18 cellular contexts compared by ENCODE assay signal in the genomic region with DNA sequence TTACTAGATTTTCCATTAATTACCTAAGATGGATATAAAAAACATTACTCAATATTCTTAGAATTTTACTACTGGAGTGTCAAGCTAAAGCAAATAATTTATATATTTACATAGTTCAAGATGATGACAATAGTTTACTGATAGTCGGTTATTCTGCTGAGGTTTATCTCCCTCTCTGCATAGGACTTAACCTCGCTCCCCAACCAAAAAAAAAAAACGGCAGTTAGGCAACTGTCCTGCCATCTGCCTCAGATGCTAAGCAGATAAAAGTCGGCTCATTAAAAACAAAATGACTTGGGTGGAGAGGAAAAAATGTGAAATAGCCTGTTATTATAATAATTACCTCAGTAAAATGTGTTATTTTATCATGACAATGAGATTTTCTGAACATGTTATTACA. TPM values are rescaled to one million over a fixed set of nuclear protein-coding genes. Genes with fewer than 3 reads are reported as not detected.
"Had no signal": no experiment of that assay in that cellular context is flagged by ENCODE, and none has a peak within 500 bp of the region (broad histone marks: within the 10 kb centered on the region; RNA-seq: fewer than 3 reads in every experiment).

No MANE protein-coding gene starts in this region.

- DNase-seq: activated CD4-positive, alpha-beta memory T cell treated with anti-CD3 and anti-CD28 coated beads, Interleukin-2, amount 10 ng/mL, durations not matched to agents 7 days and 5 days; activated CD4-positive, alpha-beta T cell treated with anti-CD3 and anti-CD28 coated beads for 4 hours; activated effector memory CD4-positive, alpha-beta T cell treated with anti-CD3 and anti-CD28 coated beads, Interleukin-2, amount 50 U/mL, for 16 hours; activated T-cell treated with anti-CD3 and anti-CD28 coated beads, Interleukin-2, amount 50 U/mL, for 48 hours; adrenal gland; dorsolateral prefrontal cortex; endodermal cell; left cardiac atrium; nephron progenitor cell; right cardiac atrium; stimulated activated CD4-positive, alpha-beta T cell treated with anti-CD3 and anti-CD28 coated beads, Interleukin-15, amount 100 ng/mL, for 24 hours; stimulated activated CD4-positive, alpha-beta T cell treated with anti-CD3 and anti-CD28 coated beads, Interleukin-4, amount 100 ng/mL, for 24 hours; stimulated activated naive CD4-positive, alpha-beta T cell treated with Interleukin-2 at 50 U/mL for 16 hours had no signal

- ATAC-seq: gastroesophageal sphincter, left cardiac atrium, right cardiac atrium had no signal

- H3K4me3 ChIP-seq: adrenal gland, cardiac muscle cell, dorsolateral prefrontal cortex, gastroesophageal sphincter, lung, prostate gland, skin epidermis had no signal

- H3K36me3 ChIP-seq: adrenal gland, cardiac muscle cell, gastroesophageal sphincter, prostate gland had no signal

- H3K4me1 ChIP-seq: adrenal gland, gastroesophageal sphincter, prostate gland had no signal

- H3K27ac ChIP-seq: adrenal gland, cardiac muscle cell, dorsolateral prefrontal cortex, gastroesophageal sphincter, prostate gland, skin epidermis had no signal

- H3K27me3 ChIP-seq: adrenal gland, cardiac muscle cell, dorsolateral prefrontal cortex, gastroesophageal sphincter had no signal

- H3K9me3 ChIP-seq: adrenal gland, gastroesophageal sphincter, prostate gland had no signal

RNA-seq across cellular contexts. Expression of gene ITGB8, which starts 14.0 kb away (rescaled TPM):
- total RNA-seq: activated CD4-positive, alpha-beta memory T cell treated with anti-CD3 and anti-CD28 coated beads, Interleukin-2, amount 10 ng/mL, durations not matched to agents 7 days and 5 days had no signal
